In genomic region chr12:99413751-99414150, GRCh38 we compare ENCODE assay signal across 19 cellular contexts.
"Had no signal": no experiment of that assay in that cellular context is flagged by ENCODE, and none has a peak within 500 bp of the region (broad histone marks: within the 10 kb centered on the region; RNA-seq: fewer than 3 reads in every experiment).

No MANE protein-coding gene starts in this region.

- H3K4me3 ChIP-seq: ascending aorta, esophagus muscularis mucosa, gastroesophageal sphincter, heart left ventricle, left lung, thoracic aorta had no signal

- DNase-seq: activated CD4-positive, alpha-beta T cell treated with anti-CD3 and anti-CD28 coated beads, Interleukin-2, amount 50 U/mL, for 4 hours; activated effector memory CD4-positive, alpha-beta T cell treated with anti-CD3 and anti-CD28 coated beads, Interleukin-2, amount 50 U/mL, for 16 hours; activated naive CD4-positive, alpha-beta T cell treated with anti-CD3 and anti-CD28 coated beads, Interleukin-2, amount 50 U/mL, for 16 hours; activated T-cell treated with anti-CD3 and anti-CD28 coated beads, Interleukin-2, amount 50 U/mL, for 72 hours; cortex of kidney; heart left ventricle; kidney; mammary epithelial cell; midbrain; nucleus accumbens; stimulated activated CD4-positive, alpha-beta T cell treated with anti-CD3 and anti-CD28 coated beads, Interleukin-4, amount 100 ng/mL, for 24 hours; stimulated activated naive B cell treated with anti-CD40 and anti-IgM and Interleukin-4, amounts not matched to agents 10 μg/mL and 1 μg/mL and 100 μg/mL, for 72 hours; WERI-Rb-1 had no signal

- H3K4me1 ChIP-seq: ascending aorta, esophagus muscularis mucosa, gastroesophageal sphincter, heart left ventricle, left lung had no signal

- H3K27me3 ChIP-seq: ascending aorta, esophagus muscularis mucosa, gastroesophageal sphincter, heart left ventricle, left lung had no signal

- ATAC-seq: activated T-cell treated with anti-CD3 and anti-CD28 coated beads, Interleukin-2, amount 50 U/mL, for 72 hours; gastroesophageal sphincter; heart left ventricle; left lung; sciatic nerve; stimulated activated naive B cell treated with anti-CD40 and anti-IgM and Interleukin-4, amounts not matched to agents 10 μg/mL and 1 μg/mL and 100 μg/mL, for 72 hours had no signal

- H3K36me3 ChIP-seq: ascending aorta, esophagus muscularis mucosa, gastroesophageal sphincter, heart left ventricle, left lung, thoracic aorta, WERI-Rb-1 had no signal

- H3K27ac ChIP-seq: ascending aorta, esophagus muscularis mucosa, gastroesophageal sphincter, heart left ventricle, left lung, thoracic aorta, WERI-Rb-1 had no signal
